In the genomic region with DNA sequence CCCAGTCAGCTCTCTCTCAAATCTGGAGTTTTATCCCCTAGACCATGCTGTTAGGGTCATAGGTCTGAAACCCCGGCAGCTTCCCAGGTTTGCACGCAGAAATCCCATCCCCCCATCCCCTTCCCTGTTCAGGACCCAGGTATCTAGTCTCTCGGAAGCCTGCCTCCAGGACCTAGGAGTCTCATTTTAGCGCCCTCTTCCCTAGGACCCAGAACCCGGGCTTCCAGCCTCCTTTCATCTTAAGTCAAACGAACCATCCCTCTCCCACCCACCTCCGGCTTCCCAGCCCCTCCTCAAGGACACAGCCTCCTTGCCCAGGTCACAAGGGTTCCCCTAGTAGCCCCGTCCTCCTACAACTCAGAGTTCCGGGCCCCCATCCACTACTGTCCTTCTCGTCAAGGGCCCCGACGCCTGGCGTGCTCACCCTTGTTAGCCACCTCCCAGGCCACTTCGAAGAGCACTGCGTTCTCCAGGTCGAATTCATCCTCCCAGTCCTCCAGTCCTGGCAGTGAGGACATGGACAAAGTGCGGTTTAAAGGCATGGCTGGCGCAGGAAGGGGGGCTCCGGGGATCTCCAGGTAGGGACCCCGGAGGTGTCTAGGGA, we compare ENCODE assay signal across 8 cellular contexts. TPM values are rescaled to one million over a fixed set of nuclear protein-coding genes. Genes with fewer than 3 reads are reported as not detected.
A peak's percentile ranks its signal among the peaks of the same experiment; 100 is the strongest.
DNase-seq lines count a peak whose midpoint lies in the region; ATAC-seq, FAIRE-seq and TF ChIP-seq lines count a peak whose summit lies in the region.

No MANE protein-coding gene starts in this region.

- H3K27me3 ChIP-seq in left ventricle myocardium inferior (ENCODE audit: low read depth) = no peaks in the 10 kb centered on the region
- H3K27me3 ChIP-seq in skeletal muscle tissue (ENCODE audit: control insufficient read depth in 3 of 3, insufficient read depth in 3 of 3, low read length in 3 of 3) = no peaks in the 10 kb centered on the region

- no peaks in the 10 kb centered on the region for H3K9me3 Mint-ChIP-seq in activated naive CD4-positive, alpha-beta T cell treated with anti-CD3 and anti-CD28 coated beads, Interleukin-2, amount 50 U/mL, for 24 hours

- no peak for FAIRE-seq in GM12891 (lab: Jason Lieb, UNC)

- H3K4me1 ChIP-seq in left ventricle myocardium inferior (peaks cover 64% of the 10 kb centered on the region), skeletal muscle tissue (ENCODE audit: control insufficient read depth in 3 of 3, insufficient read depth in 3 of 3, low read length in 3 of 3) (peaks cover 50 to 63% (median 54%) of the 10 kb centered on the region in 3 donors)

- peaks cover 16% of the 10 kb centered on the region for H3K36me3 ChIP-seq in left ventricle myocardium inferior
- peaks cover 9 to 28% (median 17%) of the 10 kb centered on the region in 3 donors for H3K36me3 ChIP-seq in skeletal muscle tissue (ENCODE audit: control insufficient read depth in 3 of 3, insufficient read depth in 3 of 3, low read length in 3 of 3)

- peak; percentile 80 for DNase-seq in DMS79 (lab: John Stamatoyannopoulos, UW)
- no peak for DNase-seq in left ventricle myocardium inferior
- DNase-seq in NCI-H1930 (lab: John Stamatoyannopoulos, UW) = no peak
- DNase-seq in GM12891 (ENCODE audit: insufficient read length, low spot score) = no peak

- TF ChIP-seq POLR2A in GM12891 (IDR thresholded peaks at IDR 0.05; ENCODE audit: low read depth, low read length) = no peak

- H3K27ac Mint-ChIP-seq in activated naive CD4-positive, alpha-beta T cell treated with anti-CD3 and anti-CD28 coated beads, Interleukin-2, amount 50 U/mL, for 24 hours = peak overlapping the region; percentile 79

- H3K36me3 Mint-ChIP-seq in activated naive CD4-positive, alpha-beta T cell treated with anti-CD3 and anti-CD28 coated beads, Interleukin-2, amount 50 U/mL, for 24 hours = peaks cover 10% of the 10 kb centered on the region

- H3K9me3 ChIP-seq in left ventricle myocardium inferior (replicated peaks) = no peaks in the 10 kb centered on the region
- no peaks in the 10 kb centered on the region for H3K9me3 ChIP-seq in skeletal muscle tissue (ENCODE audit: control insufficient read depth in 3 of 3, low read length in 3 of 3)

- intact Hi-C loops in left ventricle myocardium inferior (cut with micrococcal nuclease) = no loop called here

- H3K27ac ChIP-seq in left ventricle myocardium inferior (replicated peaks) (peak overlapping the region; percentile 91), skeletal muscle tissue (ENCODE audit: low read depth, low read length) (peak overlapping the region; percentile 98)

- peak overlapping the region; percentile 98 for H3K4me3 Mint-ChIP-seq in activated naive CD4-positive, alpha-beta T cell treated with anti-CD3 and anti-CD28 coated beads, Interleukin-2, amount 50 U/mL, for 24 hours

- ATAC-seq in HG03025 (IDR thresholded peaks at IDR 0.05; ENCODE audit: low FRiP score, unreplicated experiment) (peak; percentile 1), GM18502 (IDR thresholded peaks at IDR 0.05; ENCODE audit: poor library complexity, unreplicated experiment) (no peak)

- H3K9ac ChIP-seq in skeletal muscle tissue (ENCODE audit: low read depth in 1 of 3, low read length in 3 of 3) = peak overlapping the region; percentile 99 to 100 (median 100)

- H3K4me1 Mint-ChIP-seq in activated naive CD4-positive, alpha-beta T cell treated with anti-CD3 and anti-CD28 coated beads, Interleukin-2, amount 50 U/mL, for 24 hours = peaks cover 51% of the 10 kb centered on the region

- no peak for TF ChIP-seq CTCF in left ventricle myocardium inferior (IDR thresholded peaks at IDR 0.05; ENCODE audit: borderline replicate concordance)

- H3K4me3 ChIP-seq in left ventricle myocardium inferior (peak overlapping the region; percentile 72), skeletal muscle tissue (ENCODE audit: low read length in 3 of 3) (peak overlapping the region; percentile 97 to 99 (median 98))

- no peaks in the 10 kb centered on the region for H3K27me3 Mint-ChIP-seq in activated naive CD4-positive, alpha-beta T cell treated with anti-CD3 and anti-CD28 coated beads, Interleukin-2, amount 50 U/mL, for 24 hours

TF ChIP-seq in GM12891, 5 proteins besides CTCF, POLR2A, EP300 and RAD21:
- TF ChIP-seq POLR2AphosphoS5 (IDR thresholded peaks at IDR 0.05; ENCODE audit: low read depth, low read length) = no peak
- no peak for TF ChIP-seq SPI1 (IDR thresholded peaks at IDR 0.05; ENCODE audit: low read depth, low read length)
- TF ChIP-seq PAX5 (IDR thresholded peaks at IDR 0.05; ENCODE audit: insufficient read depth, low read length, severe bottlenecking) = no peak
- no peak for TF ChIP-seq POU2F2 (IDR thresholded peaks at IDR 0.05; ENCODE audit: low read depth, low read length)
- TF ChIP-seq TAF1 (IDR thresholded peaks at IDR 0.05; ENCODE audit: low read depth, low read length) = no peak

RNA-seq across cellular contexts. Expression of gene GYS1, which starts 0.4 kb away (rescaled TPM):
- total RNA-seq in left ventricle myocardium inferior (138 TPM), skeletal muscle tissue (42.8 TPM)
- 46.8 TPM for polyA plus RNA-seq in GM12891 (2012; ENCODE audit: low read depth, missing spikeins)

RNA-seq across cellular contexts. Expression of gene RUVBL2, which starts 1.0 kb away (rescaled TPM):
- 44.4 TPM for total RNA-seq in left ventricle myocardium inferior
- total RNA-seq in skeletal muscle tissue = 101 TPM
- 104 TPM for polyA plus RNA-seq in GM12891 (2012; ENCODE audit: low read depth, missing spikeins)

RNA-seq across cellular contexts. Expression of gene LHB, which starts 24.2 kb away (rescaled TPM):
- total RNA-seq in left ventricle myocardium inferior = not detected
- total RNA-seq in skeletal muscle tissue = not detected
- not detected for polyA plus RNA-seq in GM12891 (2012; ENCODE audit: low read depth, missing spikeins)

RNA-seq across cellular contexts. Expression of gene FTL, which starts 27.6 kb away (rescaled TPM):
- total RNA-seq in left ventricle myocardium inferior (834 TPM), skeletal muscle tissue (470 TPM)
- polyA plus RNA-seq in GM12891 (2012; ENCODE audit: low read depth, missing spikeins) = 2,219 TPM

RNA-seq across cellular contexts. Expression of gene CGB3, which starts 31.5 kb away (rescaled TPM):
- total RNA-seq in left ventricle myocardium inferior (not detected), skeletal muscle tissue (not detected)
- not detected for polyA plus RNA-seq in GM12891 (2012; ENCODE audit: low read depth, missing spikeins)
